In the genomic region with DNA sequence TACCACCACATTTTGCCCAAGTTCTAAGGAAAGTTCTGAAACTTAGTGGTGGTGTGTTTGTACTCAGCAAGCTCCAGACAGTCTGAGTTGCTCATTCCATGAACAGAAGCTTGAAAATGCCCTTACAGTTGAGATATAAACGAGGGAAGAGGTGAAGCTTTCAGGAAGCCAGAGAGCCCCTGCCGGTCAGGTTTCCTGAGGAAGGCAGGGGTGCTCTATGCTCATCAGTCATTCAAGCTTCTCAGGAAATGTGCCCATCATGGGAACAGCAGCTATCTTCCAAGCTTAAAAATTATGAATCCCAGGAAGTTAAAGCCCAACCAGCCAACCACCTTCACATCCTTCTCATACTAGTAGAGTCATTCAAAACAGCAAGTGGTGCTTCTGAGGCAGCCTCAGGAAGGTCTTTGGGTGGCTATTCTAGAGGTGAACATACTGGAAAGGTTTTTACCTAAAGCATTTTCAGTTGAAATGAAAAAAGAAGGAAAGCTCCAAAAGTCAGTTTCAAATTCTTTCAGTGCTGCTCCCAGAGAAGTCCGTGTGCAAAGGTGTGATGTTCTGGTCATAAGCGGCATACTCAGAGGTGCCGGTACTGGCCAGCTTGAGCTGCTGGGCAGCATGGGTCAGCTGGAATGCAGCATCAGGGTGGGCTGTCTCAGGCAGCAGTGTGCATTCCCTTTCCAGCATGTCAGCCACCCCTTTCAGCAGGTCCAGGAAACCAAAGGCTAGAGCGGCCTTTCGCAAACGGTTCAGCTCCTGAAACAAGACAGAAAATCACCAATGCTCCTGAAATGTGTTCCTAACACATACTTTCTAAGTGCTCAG, we compare ENCODE assay signal across 1 cellular context.
A peak's percentile ranks its signal among the peaks of the same experiment; 100 is the strongest.
TF ChIP-seq lines count a peak whose summit lies in the region.

No MANE protein-coding gene starts in this region.

TF ChIP-seq in HepG2, 621 proteins besides CTCF, POLR2A, EP300 and RAD21:
- TF ChIP-seq PRDM10 (CRISPR knock-in tag; IDR thresholded peaks at IDR 0.05; ENCODE audit: low read depth) (no peak), RNF219 (CRISPR knock-in tag; IDR thresholded peaks at IDR 0.05) (no peak), ZNF329 (CRISPR knock-in tag; IDR thresholded peaks at IDR 0.05; ENCODE audit: low read depth) (peak; percentile 89; the same call in 1 of the 2 replicates), AGO2 (optimal IDR thresholded peaks at IDR 0.05; ENCODE audit: low read depth, low read length) (peak; percentile 32), IKZF1 (IDR thresholded peaks at IDR 0.05) (no peak)
